In the genomic region with DNA sequence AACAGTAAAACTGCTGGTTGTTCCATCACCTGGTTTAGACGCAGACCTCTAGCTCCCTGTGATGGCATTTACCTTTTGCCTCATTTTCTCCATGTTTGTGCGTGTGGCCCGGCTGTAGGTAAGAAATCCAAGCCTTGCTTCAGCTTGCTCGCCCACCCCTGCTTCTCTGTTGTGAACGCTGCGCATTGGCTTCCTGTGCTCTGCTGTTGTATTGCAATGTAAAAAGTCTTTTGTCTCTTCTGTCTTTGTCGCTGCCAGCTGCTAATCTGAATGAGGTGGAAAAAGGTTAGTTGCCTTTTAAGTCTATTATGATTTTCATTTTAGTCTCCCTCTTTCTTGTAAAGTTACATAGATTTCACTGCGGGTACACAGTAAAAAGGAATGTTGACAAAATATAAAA, we compare ENCODE assay signal across 21 cellular contexts.
A peak's percentile ranks its signal among the peaks of the same experiment; 100 is the strongest.
DNase-seq lines count a peak whose midpoint lies in the region; ATAC-seq, FAIRE-seq and TF ChIP-seq lines count a peak whose summit lies in the region.
"Had no signal": no experiment of that assay in that cellular context is flagged by ENCODE, and none has a peak within 500 bp of the region (broad histone marks: within the 10 kb centered on the region; RNA-seq: fewer than 3 reads in every experiment).

No MANE protein-coding gene starts in this region.

- H3K18ac ChIP-seq in H1 (ENCODE audit: extremely low read depth, low read length) (peak overlapping the region; percentile 61; the same call in 1 of the 2 replicates), neuronal stem cell (ENCODE audit: low read length) (peak overlapping the region; percentile 13), trophoblast cell (ENCODE audit: low read length) (no peak overlapping the region)

- H2BK15ac ChIP-seq in H1 (ENCODE audit: low read length) (no peak overlapping the region), neuronal stem cell (ENCODE audit: low read length) (no peak overlapping the region)

- no peak overlapping the region for H3K14ac ChIP-seq in H1 (ENCODE audit: insufficient read length)
- no peak overlapping the region for H3K14ac ChIP-seq in neuronal stem cell (ENCODE audit: low read length)
- no peak overlapping the region for H3K14ac ChIP-seq in trophoblast cell (ENCODE audit: low read length)

- no peak overlapping the region for H3K4me3 Mint-ChIP-seq in activated naive CD8-positive, alpha-beta T cell treated with anti-CD3 and anti-CD28 coated beads, Interleukin-2, amount 50 U/mL, for 24 hours
- H3K4me3 Mint-ChIP-seq: CD4-positive, CD25-positive, alpha-beta regulatory T cell had no signal

- peak overlapping the region; percentile 85 for H2AFZ ChIP-seq in H1 (ENCODE audit: low read length)
- H2AFZ ChIP-seq in neuronal stem cell (ENCODE audit: low read length): peak overlapping the region; percentile 50
- H2AFZ ChIP-seq in trophoblast cell (ENCODE audit: insufficient read depth, low read length, poor library complexity): no peak overlapping the region
- H2AFZ ChIP-seq: GM23248 had no signal

- TF ChIP-seq EP300 in H1 (IDR thresholded peaks at IDR 0.05; ENCODE audit: borderline replicate concordance in 1 of 2, low read depth in 2 of 2, low read length in 2 of 2): no peak

- peak overlapping the region; percentile 70 for H3K27ac ChIP-seq in HUES48 (ENCODE audit: low read depth, low read length)
- peak overlapping the region; percentile 13; the same call in 1 of the 2 replicates for H3K27ac ChIP-seq in H1 (ENCODE audit: low read depth, low read length)
- H3K27ac ChIP-seq in neuronal stem cell (replicated peaks; ENCODE audit: low read length): no peak overlapping the region
- no peak overlapping the region for H3K27ac ChIP-seq in trophoblast cell (ENCODE audit: low read depth, low read length)
- H3K27ac ChIP-seq: GM23248, SJCRH30 had no signal

- H3K9me3 ChIP-seq in HUES48 (ENCODE audit: control insufficient read depth, insufficient read depth, low read length) (no peaks in the 10 kb centered on the region), H1 (ENCODE audit: insufficient read depth in 2 of 2, low read depth in 1 of 2, low read length in 1 of 2) (no peaks in the 10 kb centered on the region), neuronal stem cell (replicated peaks in 1 of 2; ENCODE audit: control insufficient read depth in 2 of 2, insufficient read depth in 1 of 2, low read depth in 1 of 2, low read length in 2 of 2) (no peaks in the 10 kb centered on the region), trophoblast cell (ENCODE audit: insufficient read depth, low read depth, low read length) (no peaks in the 10 kb centered on the region)
- H3K9me3 ChIP-seq: SJCRH30 had no signal

- H3K4me1 ChIP-seq in HUES48 (ENCODE audit: control insufficient read depth, insufficient read depth, low read length): peaks cover 28% of the 10 kb centered on the region
- H3K4me1 ChIP-seq in H1 (replicated peaks in 1 of 4; ENCODE audit: control insufficient read depth in 3 of 4, insufficient read depth in 4 of 4, low read length in 3 of 4): peaks cover 0 to 8% (median 5%) of the 10 kb centered on the region in 4 experiments; a peak in 3 of 7 replicates
- H3K4me1 ChIP-seq in neuronal stem cell (ENCODE audit: control insufficient read depth in 2 of 2, insufficient read depth in 1 of 2, low read depth in 1 of 2, low read length in 2 of 2): peaks cover 5 to 19% of the 10 kb centered on the region in 2 donors
- no peaks in the 10 kb centered on the region for H3K4me1 ChIP-seq in trophoblast cell (ENCODE audit: control insufficient read depth in 1 of 2, insufficient read depth in 2 of 2, low read length in 2 of 2)
- H3K4me1 ChIP-seq: SJCRH30 had no signal

- no peaks in the 10 kb centered on the region for H3K27me3 Mint-ChIP-seq in activated naive CD8-positive, alpha-beta T cell treated with anti-CD3 and anti-CD28 coated beads, Interleukin-2, amount 50 U/mL, for 24 hours
- H3K27me3 Mint-ChIP-seq: CD4-positive, CD25-positive, alpha-beta regulatory T cell had no signal

- ATAC-seq in activated naive CD8-positive, alpha-beta T cell treated with anti-CD3 and anti-CD28 coated beads, Interleukin-2, amount 50 U/mL, for 24 hours: no peak
- ATAC-seq in HG03135 (IDR thresholded peaks at IDR 0.05; ENCODE audit: unreplicated experiment): no peak

- no peak for TF ChIP-seq POLR2A in H1 (IDR thresholded peaks at IDR 0.05; ENCODE audit: control extremely low read depth in 1 of 2, low read depth in 2 of 2, low read length in 2 of 2)

- no peaks in the 10 kb centered on the region for H3K27me3 ChIP-seq in HUES48 (ENCODE audit: control insufficient read depth, insufficient read depth, low read length)
- no peaks in the 10 kb centered on the region for H3K27me3 ChIP-seq in H1 (replicated peaks in 1 of 4; ENCODE audit: control insufficient read depth in 3 of 4, extremely low read depth in 1 of 4, insufficient read depth in 3 of 4, low read length in 3 of 4)
- H3K27me3 ChIP-seq in neuronal stem cell (ENCODE audit: control insufficient read depth in 3 of 3, insufficient read depth in 3 of 3, low read depth in 1 of 3, low read length in 3 of 3): no peaks in the 10 kb centered on the region
- no peaks in the 10 kb centered on the region for H3K27me3 ChIP-seq in trophoblast cell (ENCODE audit: insufficient read depth, low read length)
- H3K27me3 ChIP-seq: SJCRH30 had no signal

- H3K79me1 ChIP-seq in H1 (ENCODE audit: low read depth, low read length) (no peaks in the 10 kb centered on the region), neuronal stem cell (ENCODE audit: low read depth, low read length) (no peaks in the 10 kb centered on the region), trophoblast cell (ENCODE audit: low read length) (no peaks in the 10 kb centered on the region)

- no peak overlapping the region for H2BK120ac ChIP-seq in H1 (replicated peaks; ENCODE audit: low read depth, low read length)
- no peak overlapping the region for H2BK120ac ChIP-seq in neuronal stem cell (ENCODE audit: low read depth, low read length)
- no peak overlapping the region for H2BK120ac ChIP-seq in trophoblast cell (ENCODE audit: insufficient read depth, low read length, poor library complexity)

- H3K4me1 Mint-ChIP-seq in activated naive CD8-positive, alpha-beta T cell treated with anti-CD3 and anti-CD28 coated beads, Interleukin-2, amount 50 U/mL, for 24 hours: no peaks in the 10 kb centered on the region
- H3K4me1 Mint-ChIP-seq: CD4-positive, CD25-positive, alpha-beta regulatory T cell had no signal

- H3K56ac ChIP-seq in H1 (replicated peaks; ENCODE audit: insufficient read length, low read depth, low read length): peak overlapping the region; percentile 42

- no peaks in the 10 kb centered on the region for H3K36me3 Mint-ChIP-seq in activated naive CD8-positive, alpha-beta T cell treated with anti-CD3 and anti-CD28 coated beads, Interleukin-2, amount 50 U/mL, for 24 hours (ENCODE audit: low read depth)
- H3K36me3 Mint-ChIP-seq: CD4-positive, CD25-positive, alpha-beta regulatory T cell had no signal

- H3K4me2 ChIP-seq in H1 (ENCODE audit: insufficient read depth in 1 of 2, low read depth in 2 of 2, low read length in 2 of 2) (peak overlapping the region; percentile 39 to 60; a peak in 3 of 4 replicates), neuronal stem cell (ENCODE audit: insufficient read depth, low read length, poor library complexity, severe bottlenecking) (peak overlapping the region; percentile 23), trophoblast cell (ENCODE audit: low read length) (no peak overlapping the region)

- H4K91ac ChIP-seq in H1 (replicated peaks; ENCODE audit: insufficient read length, low read length) (peak overlapping the region; percentile 87), neuronal stem cell (ENCODE audit: low read depth, low read length, poor library complexity) (no peak overlapping the region), trophoblast cell (ENCODE audit: low read depth, low read length) (no peak overlapping the region)

- no peak overlapping the region for H4K12ac ChIP-seq in trophoblast cell (ENCODE audit: low read depth, low read length)

- TF ChIP-seq CTCF in H1 (IDR thresholded peaks at IDR 0.05; ENCODE audit: control extremely low read depth in 1 of 3, insufficient read depth in 1 of 3, low read depth in 1 of 3, low read length in 3 of 3): no peak

- H3K27ac Mint-ChIP-seq in activated naive CD8-positive, alpha-beta T cell treated with anti-CD3 and anti-CD28 coated beads, Interleukin-2, amount 50 U/mL, for 24 hours: no peak overlapping the region
- H3K27ac Mint-ChIP-seq: CD4-positive, CD25-positive, alpha-beta regulatory T cell had no signal

- TF ChIP-seq RAD21 in H1 (IDR thresholded peaks at IDR 0.05 in 1 of 2, conservative IDR thresholded peaks at IDR 0.05 in 1 of 2; ENCODE audit: low read depth in 2 of 2, low read length in 2 of 2): no peak

- H3K79me2 ChIP-seq in H1 (ENCODE audit: control insufficient read depth in 1 of 2, insufficient read depth in 2 of 2, low read length in 2 of 2): no peaks in the 10 kb centered on the region
- no peaks in the 10 kb centered on the region for H3K79me2 ChIP-seq in trophoblast cell (ENCODE audit: control insufficient read depth, insufficient read depth, low read length, poor library complexity)

- H3K4ac ChIP-seq in H1 (replicated peaks; ENCODE audit: insufficient read length, low read depth, low read length): no peak overlapping the region
- H3K4ac ChIP-seq in neuronal stem cell (ENCODE audit: low read length): no peak overlapping the region
- no peak overlapping the region for H3K4ac ChIP-seq in trophoblast cell (ENCODE audit: low read depth, low read length)

- 16% methylated on average over 8 of the region's 8 CpGs; no CpG with 5 or more reads in 1 of the 2 experiments for WGBS in H1 (ENCODE audit: extremely low coverage in 1 of 2, insufficient coverage in 1 of 2, insufficient read length in 1 of 2, insufficient replicate concordance in 2 of 2, low coverage in 1 of 2, low lambda C conversion rate in 2 of 2, missing lambda C conversion rate in 1 of 2), 2 experiments
- no CpG with 5 or more reads among the region's 8 CpGs for WGBS in neuronal stem cell (ENCODE audit: extremely low coverage in 2 of 2, insufficient read length in 2 of 2, insufficient replicate concordance in 1 of 2), 2 donors
- WGBS in trophoblast cell (ENCODE audit: extremely low coverage, insufficient coverage, insufficient read length): no CpG with 5 or more reads among the region's 8 CpGs

- H3K23ac ChIP-seq in H1 (ENCODE audit: insufficient read length) (no peak overlapping the region), neuronal stem cell (ENCODE audit: low read depth, low read length, poor library complexity) (no peak overlapping the region), trophoblast cell (ENCODE audit: low read length) (no peak overlapping the region)

- no peak overlapping the region for H2BK20ac ChIP-seq in H1 (ENCODE audit: low read length)

- DNase-seq in H1 (ENCODE audit: low read depth in 1 of 2, low spot score in 2 of 2) (no peak), iPS-NIHi11 (ENCODE audit: low spot score) (peak; percentile 37), neuronal stem cell (ENCODE audit: low spot score) (peak; percentile 27), DMS153 treated with DMSO at 0.1 percent for 48 hours (lab: John Stamatoyannopoulos, UW; ENCODE audit: unreplicated experiment) (no peak), trophoblast cell (no peak)
- no peak for DNase-seq in activated naive CD8-positive, alpha-beta T cell treated with anti-CD3 and anti-CD28 coated beads, Interleukin-2, amount 50 U/mL, for 24 hours
- DNase-seq: CD4-positive, CD25-positive, alpha-beta regulatory T cell; COR-L47; DND-41; GM23248; KBM-7; MM.1S; NCI-H1048; NCI-H1417 treated with DMSO at 0.1 percent for 48 hours; NCI-H187; OCI-M1; SJCRH30 had no signal

- no peak overlapping the region for H4K5ac ChIP-seq in H1 (ENCODE audit: insufficient read length, low read depth, low read length)

- H2AK5ac ChIP-seq in H1 (ENCODE audit: low read depth, low read length): no peak overlapping the region
- no peak overlapping the region for H2AK5ac ChIP-seq in neuronal stem cell (ENCODE audit: low read depth, low read length)
- no peak overlapping the region for H2AK5ac ChIP-seq in trophoblast cell (ENCODE audit: low read length)

- no peaks in the 10 kb centered on the region for H3K9me3 Mint-ChIP-seq in activated naive CD8-positive, alpha-beta T cell treated with anti-CD3 and anti-CD28 coated beads, Interleukin-2, amount 50 U/mL, for 24 hours

- H2BK12ac ChIP-seq in H1 (ENCODE audit: low read depth, low read length) (0 out of 2 replicates have a peak overlapping the region, but pooled peaks have one; percentile 35), neuronal stem cell (ENCODE audit: low read length) (no peak overlapping the region), trophoblast cell (ENCODE audit: low read length) (no peak overlapping the region)

- CTCF ChIA-PET in H1 (lab: Charles Lee; ENCODE audit: partially characterized antibody): interaction anchor here (1.6 kb wide), 1 partner anchor 12 kb away, joined by 3 read pairs; no protein-coding TSS in a partner anchor

- peaks cover 2% of the 10 kb centered on the region; the same call in 1 of the 2 replicates for H3K23me2 ChIP-seq in H1 (ENCODE audit: low read depth, low read length)

- no peaks in the 10 kb centered on the region for H4K20me1 ChIP-seq in H1 (replicated peaks in 1 of 2; ENCODE audit: control insufficient read depth in 1 of 2, insufficient read depth in 2 of 2, low read length in 2 of 2)

- peak overlapping the region; percentile 80; the same call in 1 of the 2 replicates for H2BK5ac ChIP-seq in H1 (ENCODE audit: low read depth, low read length)
- no peak overlapping the region for H2BK5ac ChIP-seq in neuronal stem cell (ENCODE audit: low read length)
- no peak overlapping the region for H2BK5ac ChIP-seq in trophoblast cell (ENCODE audit: low read depth, low read length, poor library complexity)

- peak; percentile 45 for FAIRE-seq in H1 (lab: Jason Lieb, UNC)
- FAIRE-seq: GM12892, GM18507 had no signal

- POLR2A ChIA-PET in H1 (lab: Charles Lee; ENCODE audit: partially characterized antibody): no interaction called here

- H3K4me3 ChIP-seq in HUES48 (ENCODE audit: low read depth, low read length) (0 out of 2 replicates have a peak overlapping the region, but pooled peaks have one; percentile 10), H1 (ENCODE audit: extremely low read depth in 1 of 4, insufficient read depth in 2 of 4, low read depth in 3 of 4, low read length in 4 of 4) (peak overlapping the region in 1 of 4 experiments; percentile 35; a peak in 1 of 8 replicates), neuronal stem cell (ENCODE audit: low read length in 2 of 2) (no peak overlapping the region), trophoblast cell (ENCODE audit: low read depth, low read length) (no peak overlapping the region)
- H3K4me3 ChIP-seq: GM23248, SJCRH30 had no signal

- H3K9ac ChIP-seq in HUES48 (ENCODE audit: low read depth, low read length): peak overlapping the region; percentile 11; the same call in 1 of the 2 replicates
- no peak overlapping the region for H3K9ac ChIP-seq in H1 (replicated peaks in 1 of 4; ENCODE audit: extremely low read depth in 1 of 4, low read depth in 3 of 4, low read length in 3 of 4)
- H3K9ac ChIP-seq in neuronal stem cell (ENCODE audit: low read depth, low read length, poor library complexity): no peak overlapping the region
- H3K9ac ChIP-seq in trophoblast cell (ENCODE audit: low read length): no peak overlapping the region
- H3K9ac ChIP-seq: GM23248 had no signal

- no peaks in the 10 kb centered on the region for H3K36me3 ChIP-seq in HUES48 (ENCODE audit: control insufficient read depth, insufficient read depth, low read length)
- no peaks in the 10 kb centered on the region for H3K36me3 ChIP-seq in H1 (ENCODE audit: control insufficient read depth in 2 of 4, insufficient read depth in 4 of 4, low read length in 3 of 4)
- peaks cover 0 to 49% of the 10 kb centered on the region in 2 donors for H3K36me3 ChIP-seq in neuronal stem cell (replicated peaks in 1 of 2; ENCODE audit: control insufficient read depth in 2 of 2, insufficient read depth in 2 of 2, low read length in 2 of 2)
- no peaks in the 10 kb centered on the region for H3K36me3 ChIP-seq in trophoblast cell (ENCODE audit: control insufficient read depth in 1 of 2, insufficient read depth in 2 of 2, low read length in 2 of 2)
- H3K36me3 ChIP-seq: SJCRH30 had no signal

- H4K8ac ChIP-seq in H1 (ENCODE audit: extremely low read depth, insufficient read depth, low read length) (no peak overlapping the region), neuronal stem cell (ENCODE audit: low read depth, low read length) (no peak overlapping the region), trophoblast cell (ENCODE audit: low read depth, low read length) (no peak overlapping the region)

Comparison
In these comparisons a context has a peak if more than half of its experiments do, and no peak if none do; other contexts are left out.
1. H3K27ac ChIP-seq: peak in HUES48 (single experiment) and H1 (single experiment); none in neuronal stem cell (single experiment) and trophoblast cell (single experiment).
2. DNase-seq: peak in iPS-NIHi11 (single experiment) and neuronal stem cell (single experiment); none in H1 (0 of 2), DMS153 treated with DMSO at 0.1 percent for 48 hours (single experiment), activated naive CD8-positive, alpha-beta T cell treated with anti-CD3 and anti-CD28 coated beads, Interleukin-2, amount 50 U/mL, for 24 hours (single experiment) and trophoblast cell (0 of 2).